1 cellular context compared by ENCODE assay signal in the genomic region with DNA sequence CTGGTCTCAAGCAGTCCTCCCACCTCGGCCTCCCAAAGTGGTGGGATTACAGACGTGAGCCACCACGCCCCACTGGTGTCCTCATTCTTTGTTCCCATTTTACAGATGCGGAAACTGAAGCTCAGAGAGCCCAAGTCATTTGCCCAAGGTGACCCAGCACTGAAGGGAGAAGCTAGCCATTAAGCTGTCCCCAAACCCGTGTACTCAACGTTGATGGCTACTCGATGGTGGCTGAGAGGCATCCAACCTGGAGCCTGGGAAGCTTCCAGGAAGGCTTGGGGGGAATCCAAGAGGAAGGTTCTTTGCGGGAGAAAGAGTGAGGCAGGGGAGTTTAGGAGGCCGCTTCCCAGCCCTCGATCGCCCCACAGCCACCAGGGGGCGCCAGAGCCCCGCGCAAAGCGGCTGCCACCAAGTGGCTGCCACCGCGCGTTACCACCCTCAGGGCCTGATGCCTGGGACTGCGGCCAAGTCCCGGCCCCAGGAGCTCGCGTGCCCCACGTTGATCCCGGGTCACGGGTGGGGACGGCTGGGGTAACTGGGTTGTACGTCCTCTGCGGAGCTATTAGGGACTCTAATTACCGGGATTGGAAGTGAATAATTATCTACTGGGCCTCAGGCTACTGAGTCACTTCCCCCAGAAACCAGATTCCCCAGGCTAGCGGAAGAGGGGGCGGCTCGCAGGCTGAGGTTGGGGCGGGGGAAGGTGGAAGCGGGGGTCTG.
A peak's percentile ranks its signal among the peaks of the same experiment; 100 is the strongest.
TF ChIP-seq lines count a peak whose summit lies in the region.

No MANE protein-coding gene starts in this region.

TF ChIP-seq in K562, 482 proteins besides CTCF, POLR2A, EP300 and RAD21 (continued from another document and continues in another):
- TF ChIP-seq CBFA2T2 (conservative IDR thresholded peaks at IDR 0.05) (no peak), KDM1A (IDR thresholded peaks at IDR 0.05) (peak; percentile 96 to 98), ZBTB17 (CRISPR knock-in tag; IDR thresholded peaks at IDR 0.05) (no peak), KLF1 (tag; IDR thresholded peaks at IDR 0.05) (no peak), NFE2L1 (tag; IDR thresholded peaks at IDR 0.05; ENCODE audit: borderline replicate concordance, low read depth) (no peak), RAD51 (IDR thresholded peaks at IDR 0.05; ENCODE audit: borderline replicate concordance, low read depth) (no peak; the same call in 1 of the 2 replicates), MCM3 (IDR thresholded peaks at IDR 0.05) (no peak), STAG1 (CRISPR knock-in tag; IDR thresholded peaks at IDR 0.05; ENCODE audit: borderline replicate concordance) (peak; percentile 91), GTF2F1 (IDR thresholded peaks at IDR 0.05; ENCODE audit: low read depth, low read length) (0 out of 2 replicates have a peak, but pooled peaks have one; percentile 45), ASH1L (IDR thresholded peaks at IDR 0.05; ENCODE audit: borderline replicate concordance, low read depth, partially characterized antibody) (no peak), ZNF316 (IDR thresholded peaks at IDR 0.05) (no peak), ZNF589 (CRISPR knock-in tag; IDR thresholded peaks at IDR 0.05; ENCODE audit: low read depth) (no peak), MEF2D (tag; conservative IDR thresholded peaks at IDR 0.05; ENCODE audit: low read depth) (0 out of 2 replicates have a peak, but pooled peaks have one; percentile 38), FOXJ3 (CRISPR knock-in tag; IDR thresholded peaks at IDR 0.05) (no peak), JUN (IDR thresholded peaks at IDR 0.05; ENCODE audit: borderline replicate concordance, low read depth, low read length) (no peak), JUN (CRISPR knock-in tag; IDR thresholded peaks at IDR 0.05; ENCODE audit: borderline replicate concordance) (no peak), YBX1 (IDR thresholded peaks at IDR 0.05) (no peak), PURB (CRISPR knock-in tag; IDR thresholded peaks at IDR 0.05; ENCODE audit: low read depth) (no peak), SMC3 (conservative IDR thresholded peaks at IDR 0.05; ENCODE audit: insufficient read depth, low read depth, low read length) (peak; percentile 96), RB1 (IDR thresholded peaks at IDR 0.05; ENCODE audit: low read depth) (peak; percentile 96), ATF7 (IDR thresholded peaks at IDR 0.05) (peak; percentile 56), TOE1 (IDR thresholded peaks at IDR 0.05; ENCODE audit: borderline replicate concordance) (no peak; the same call in 1 of the 2 replicates), TOE1 (CRISPR knock-in tag; IDR thresholded peaks at IDR 0.05; ENCODE audit: borderline replicate concordance, low read depth) (no peak), ZBTB1 (CRISPR knock-in tag; IDR thresholded peaks at IDR 0.05; ENCODE audit: borderline replicate concordance, low read depth) (no peak), MXI1 (IDR thresholded peaks at IDR 0.05; ENCODE audit: low read depth, low read length) (no peak), POU5F1 (IDR thresholded peaks at IDR 0.05; ENCODE audit: borderline replicate concordance, low read depth, low read length, partially characterized antibody) (no peak), ZC3H11A (IDR thresholded peaks at IDR 0.05; ENCODE audit: low read depth, low read length) (no peak), MTA1 (IDR thresholded peaks at IDR 0.05; ENCODE audit: borderline replicate concordance) (no peak; the same call in 1 of the 2 replicates), KLF13 (tag; IDR thresholded peaks at IDR 0.05; ENCODE audit: borderline replicate concordance, low read depth) (no peak), HMG20A (CRISPR knock-in tag; conservative IDR thresholded peaks at IDR 0.05) (no peak), HDAC3 (IDR thresholded peaks at IDR 0.05; ENCODE audit: borderline replicate concordance, partially characterized antibody) (no peak), NFATC3 (IDR thresholded peaks at IDR 0.05) (no peak), ZEB2 (IDR thresholded peaks at IDR 0.05) (no peak), ZSCAN32 (CRISPR knock-in tag; IDR thresholded peaks at IDR 0.05) (no peak), EWSR1 (IDR thresholded peaks at IDR 0.05; ENCODE audit: borderline replicate concordance, low read depth, partially characterized antibody) (no peak), BRD9 (IDR thresholded peaks at IDR 0.05; ENCODE audit: low read depth, partially characterized antibody) (peak; percentile 85), TCF7L2 (IDR thresholded peaks at IDR 0.05; ENCODE audit: low read depth, low read length) (no peak), POLR2B (IDR thresholded peaks at IDR 0.05; ENCODE audit: low read depth, partially characterized antibody) (no peak)
- TF ChIP-seq, protein P1, sequence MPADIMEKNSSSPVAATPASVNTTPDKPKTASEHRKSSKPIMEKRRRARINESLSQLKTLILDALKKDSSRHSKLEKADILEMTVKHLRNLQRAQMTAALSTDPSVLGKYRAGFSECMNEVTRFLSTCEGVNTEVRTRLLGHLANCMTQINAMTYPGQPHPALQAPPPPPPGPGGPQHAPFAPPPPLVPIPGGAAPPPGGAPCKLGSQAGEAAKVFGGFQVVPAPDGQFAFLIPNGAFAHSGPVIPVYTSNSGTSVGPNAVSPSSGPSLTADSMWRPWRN (IDR thresholded peaks at IDR 0.05; ENCODE audit: low read depth) = no peak
- TF ChIP-seq, protein P2, sequence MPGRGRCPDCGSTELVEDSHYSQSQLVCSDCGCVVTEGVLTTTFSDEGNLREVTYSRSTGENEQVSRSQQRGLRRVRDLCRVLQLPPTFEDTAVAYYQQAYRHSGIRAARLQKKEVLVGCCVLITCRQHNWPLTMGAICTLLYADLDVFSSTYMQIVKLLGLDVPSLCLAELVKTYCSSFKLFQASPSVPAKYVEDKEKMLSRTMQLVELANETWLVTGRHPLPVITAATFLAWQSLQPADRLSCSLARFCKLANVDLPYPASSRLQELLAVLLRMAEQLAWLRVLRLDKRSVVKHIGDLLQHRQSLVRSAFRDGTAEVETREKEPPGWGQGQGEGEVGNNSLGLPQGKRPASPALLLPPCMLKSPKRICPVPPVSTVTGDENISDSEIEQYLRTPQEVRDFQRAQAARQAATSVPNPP (IDR thresholded peaks at IDR 0.05; ENCODE audit: borderline replicate concordance, insufficient read depth, insufficient read length) = no peak
- TF ChIP-seq, protein P3, sequence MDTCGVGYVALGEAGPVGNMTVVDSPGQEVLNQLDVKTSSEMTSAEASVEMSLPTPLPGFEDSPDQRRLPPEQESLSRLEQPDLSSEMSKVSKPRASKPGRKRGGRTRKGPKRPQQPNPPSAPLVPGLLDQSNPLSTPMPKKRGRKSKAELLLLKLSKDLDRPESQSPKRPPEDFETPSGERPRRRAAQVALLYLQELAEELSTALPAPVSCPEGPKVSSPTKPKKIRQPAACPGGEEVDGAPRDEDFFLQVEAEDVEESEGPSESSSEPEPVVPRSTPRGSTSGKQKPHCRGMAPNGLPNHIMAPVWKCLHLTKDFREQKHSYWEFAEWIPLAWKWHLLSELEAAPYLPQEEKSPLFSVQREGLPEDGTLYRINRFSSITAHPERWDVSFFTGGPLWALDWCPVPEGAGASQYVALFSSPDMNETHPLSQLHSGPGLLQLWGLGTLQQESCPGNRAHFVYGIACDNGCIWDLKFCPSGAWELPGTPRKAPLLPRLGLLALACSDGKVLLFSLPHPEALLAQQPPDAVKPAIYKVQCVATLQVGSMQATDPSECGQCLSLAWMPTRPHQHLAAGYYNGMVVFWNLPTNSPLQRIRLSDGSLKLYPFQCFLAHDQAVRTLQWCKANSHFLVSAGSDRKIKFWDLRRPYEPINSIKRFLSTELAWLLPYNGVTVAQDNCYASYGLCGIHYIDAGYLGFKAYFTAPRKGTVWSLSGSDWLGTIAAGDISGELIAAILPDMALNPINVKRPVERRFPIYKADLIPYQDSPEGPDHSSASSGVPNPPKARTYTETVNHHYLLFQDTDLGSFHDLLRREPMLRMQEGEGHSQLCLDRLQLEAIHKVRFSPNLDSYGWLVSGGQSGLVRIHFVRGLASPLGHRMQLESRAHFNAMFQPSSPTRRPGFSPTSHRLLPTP (IDR thresholded peaks at IDR 0.05; ENCODE audit: borderline replicate concordance, extremely low read depth, insufficient read length) = no peak
- TF ChIP-seq, protein P4, sequence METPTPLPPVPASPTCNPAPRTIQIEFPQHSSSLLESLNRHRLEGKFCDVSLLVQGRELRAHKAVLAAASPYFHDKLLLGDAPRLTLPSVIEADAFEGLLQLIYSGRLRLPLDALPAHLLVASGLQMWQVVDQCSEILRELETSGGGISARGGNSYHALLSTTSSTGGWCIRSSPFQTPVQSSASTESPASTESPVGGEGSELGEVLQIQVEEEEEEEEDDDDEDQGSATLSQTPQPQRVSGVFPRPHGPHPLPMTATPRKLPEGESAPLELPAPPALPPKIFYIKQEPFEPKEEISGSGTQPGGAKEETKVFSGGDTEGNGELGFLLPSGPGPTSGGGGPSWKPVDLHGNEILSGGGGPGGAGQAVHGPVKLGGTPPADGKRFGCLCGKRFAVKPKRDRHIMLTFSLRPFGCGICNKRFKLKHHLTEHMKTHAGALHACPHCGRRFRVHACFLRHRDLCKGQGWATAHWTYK (CRISPR knock-in tag; IDR thresholded peaks at IDR 0.05) = no peak
- TF ChIP-seq, protein P5, sequence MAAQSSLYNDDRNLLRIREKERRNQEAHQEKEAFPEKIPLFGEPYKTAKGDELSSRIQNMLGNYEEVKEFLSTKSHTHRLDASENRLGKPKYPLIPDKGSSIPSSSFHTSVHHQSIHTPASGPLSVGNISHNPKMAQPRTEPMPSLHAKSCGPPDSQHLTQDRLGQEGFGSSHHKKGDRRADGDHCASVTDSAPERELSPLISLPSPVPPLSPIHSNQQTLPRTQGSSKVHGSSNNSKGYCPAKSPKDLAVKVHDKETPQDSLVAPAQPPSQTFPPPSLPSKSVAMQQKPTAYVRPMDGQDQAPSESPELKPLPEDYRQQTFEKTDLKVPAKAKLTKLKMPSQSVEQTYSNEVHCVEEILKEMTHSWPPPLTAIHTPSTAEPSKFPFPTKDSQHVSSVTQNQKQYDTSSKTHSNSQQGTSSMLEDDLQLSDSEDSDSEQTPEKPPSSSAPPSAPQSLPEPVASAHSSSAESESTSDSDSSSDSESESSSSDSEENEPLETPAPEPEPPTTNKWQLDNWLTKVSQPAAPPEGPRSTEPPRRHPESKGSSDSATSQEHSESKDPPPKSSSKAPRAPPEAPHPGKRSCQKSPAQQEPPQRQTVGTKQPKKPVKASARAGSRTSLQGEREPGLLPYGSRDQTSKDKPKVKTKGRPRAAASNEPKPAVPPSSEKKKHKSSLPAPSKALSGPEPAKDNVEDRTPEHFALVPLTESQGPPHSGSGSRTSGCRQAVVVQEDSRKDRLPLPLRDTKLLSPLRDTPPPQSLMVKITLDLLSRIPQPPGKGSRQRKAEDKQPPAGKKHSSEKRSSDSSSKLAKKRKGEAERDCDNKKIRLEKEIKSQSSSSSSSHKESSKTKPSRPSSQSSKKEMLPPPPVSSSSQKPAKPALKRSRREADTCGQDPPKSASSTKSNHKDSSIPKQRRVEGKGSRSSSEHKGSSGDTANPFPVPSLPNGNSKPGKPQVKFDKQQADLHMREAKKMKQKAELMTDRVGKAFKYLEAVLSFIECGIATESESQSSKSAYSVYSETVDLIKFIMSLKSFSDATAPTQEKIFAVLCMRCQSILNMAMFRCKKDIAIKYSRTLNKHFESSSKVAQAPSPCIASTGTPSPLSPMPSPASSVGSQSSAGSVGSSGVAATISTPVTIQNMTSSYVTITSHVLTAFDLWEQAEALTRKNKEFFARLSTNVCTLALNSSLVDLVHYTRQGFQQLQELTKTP (IDR thresholded peaks at IDR 0.05; ENCODE audit: low read depth in 1 of 2, partially characterized antibody in 2 of 2) = no peak
- TF ChIP-seq, protein P6, sequence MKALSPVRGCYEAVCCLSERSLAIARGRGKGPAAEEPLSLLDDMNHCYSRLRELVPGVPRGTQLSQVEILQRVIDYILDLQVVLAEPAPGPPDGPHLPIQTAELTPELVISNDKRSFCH (CRISPR knock-in tag; IDR thresholded peaks at IDR 0.05) = no peak
- TF ChIP-seq, protein P6 (tag; IDR thresholded peaks at IDR 0.05) = peak; percentile 70; the same call in 1 of the 2 replicates
- TF ChIP-seq, protein P7, sequence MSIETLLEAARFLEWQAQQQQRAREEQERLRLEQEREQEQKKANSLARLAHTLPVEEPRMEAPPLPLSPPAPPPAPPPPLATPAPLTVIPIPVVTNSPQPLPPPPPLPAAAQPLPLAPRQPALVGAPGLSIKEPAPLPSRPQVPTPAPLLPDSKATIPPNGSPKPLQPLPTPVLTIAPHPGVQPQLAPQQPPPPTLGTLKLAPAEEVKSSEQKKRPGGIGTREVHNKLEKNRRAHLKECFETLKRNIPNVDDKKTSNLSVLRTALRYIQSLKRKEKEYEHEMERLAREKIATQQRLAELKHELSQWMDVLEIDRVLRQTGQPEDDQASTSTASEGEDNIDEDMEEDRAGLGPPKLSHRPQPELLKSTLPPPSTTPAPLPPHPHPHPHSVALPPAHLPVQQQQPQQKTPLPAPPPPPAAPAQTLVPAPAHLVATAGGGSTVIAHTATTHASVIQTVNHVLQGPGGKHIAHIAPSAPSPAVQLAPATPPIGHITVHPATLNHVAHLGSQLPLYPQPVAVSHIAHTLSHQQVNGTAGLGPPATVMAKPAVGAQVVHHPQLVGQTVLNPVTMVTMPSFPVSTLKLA (conservative IDR thresholded peaks at IDR 0.05) = peak in 1 of 2 experiments; percentile 58; a peak in 1 of 4 replicates
- TF ChIP-seq, protein P8, sequence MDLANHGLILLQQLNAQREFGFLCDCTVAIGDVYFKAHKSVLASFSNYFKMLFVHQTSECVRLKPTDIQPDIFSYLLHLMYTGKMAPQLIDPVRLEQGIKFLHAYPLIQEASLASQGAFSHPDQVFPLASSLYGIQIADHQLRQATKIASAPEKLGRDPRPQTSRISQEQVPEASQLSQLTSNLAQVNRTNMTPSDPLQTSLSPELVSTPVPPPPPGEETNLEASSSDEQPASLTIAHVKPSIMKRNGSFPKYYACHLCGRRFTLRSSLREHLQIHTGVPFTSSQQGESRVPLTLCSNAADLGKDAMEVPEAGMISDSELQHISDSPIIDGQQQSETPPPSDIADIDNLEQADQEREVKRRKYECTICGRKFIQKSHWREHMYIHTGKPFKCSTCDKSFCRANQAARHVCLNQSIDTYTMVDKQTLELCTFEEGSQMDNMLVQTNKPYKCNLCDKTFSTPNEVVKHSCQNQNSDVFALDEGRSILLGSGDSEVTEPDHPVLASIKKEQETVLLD (IDR thresholded peaks at IDR 0.05) = peak; percentile 77; the same call in 1 of the 2 replicates
- TF ChIP-seq, protein P9, sequence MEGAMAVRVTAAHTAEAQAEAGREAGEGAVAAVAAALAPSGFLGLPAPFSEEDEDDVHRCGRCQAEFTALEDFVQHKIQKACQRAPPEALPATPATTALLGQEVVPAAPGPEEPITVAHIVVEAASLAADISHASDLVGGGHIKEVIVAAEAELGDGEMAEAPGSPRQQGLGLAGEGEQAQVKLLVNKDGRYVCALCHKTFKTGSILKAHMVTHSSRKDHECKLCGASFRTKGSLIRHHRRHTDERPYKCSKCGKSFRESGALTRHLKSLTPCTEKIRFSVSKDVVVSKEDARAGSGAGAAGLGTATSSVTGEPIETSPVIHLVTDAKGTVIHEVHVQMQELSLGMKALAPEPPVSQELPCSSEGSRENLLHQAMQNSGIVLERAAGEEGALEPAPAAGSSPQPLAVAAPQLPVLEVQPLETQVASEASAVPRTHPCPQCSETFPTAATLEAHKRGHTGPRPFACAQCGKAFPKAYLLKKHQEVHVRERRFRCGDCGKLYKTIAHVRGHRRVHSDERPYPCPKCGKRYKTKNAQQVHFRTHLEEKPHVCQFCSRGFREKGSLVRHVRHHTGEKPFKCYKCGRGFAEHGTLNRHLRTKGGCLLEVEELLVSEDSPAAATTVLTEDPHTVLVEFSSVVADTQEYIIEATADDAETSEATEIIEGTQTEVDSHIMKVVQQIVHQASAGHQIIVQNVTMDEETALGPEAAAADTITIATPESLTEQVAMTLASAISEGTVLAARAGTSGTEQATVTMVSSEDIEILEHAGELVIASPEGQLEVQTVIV (CRISPR knock-in tag; IDR thresholded peaks at IDR 0.05; ENCODE audit: borderline replicate concordance) = no peak
